ENCODE assay signal across 1 cellular context in the genomic region with DNA sequence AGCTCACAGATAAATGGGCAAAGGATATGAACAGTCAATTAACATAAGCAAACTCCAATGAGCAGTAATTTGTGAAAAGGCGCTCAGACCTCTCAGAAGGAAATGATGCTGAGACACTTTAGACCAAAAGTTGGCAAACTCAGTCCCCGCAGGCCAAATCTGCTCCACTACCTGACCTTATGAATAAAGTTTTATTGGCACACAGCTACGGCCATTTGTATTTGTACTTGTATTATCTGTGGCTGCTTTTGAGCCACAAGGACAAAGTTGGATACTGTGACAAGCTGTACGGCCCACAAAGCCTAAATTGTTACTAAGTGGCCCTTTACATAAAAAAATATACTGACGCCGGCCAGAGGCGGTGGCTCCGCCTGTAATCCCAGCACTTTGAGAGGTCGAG.
TF ChIP-seq lines count a peak whose summit lies in the region.

No MANE protein-coding gene starts in this region.

TF ChIP-seq in K562, 482 proteins besides CTCF, POLR2A, EP300 and RAD21 (continued from another document):
- peak; percentile 86 for TF ChIP-seq ZBTB40 (IDR thresholded peaks at IDR 0.05)
- TF ChIP-seq ZBTB40 (CRISPR knock-in tag; IDR thresholded peaks at IDR 0.05) = peak; percentile 83
- TF ChIP-seq ZNF584 (CRISPR knock-in tag; IDR thresholded peaks at IDR 0.05; ENCODE audit: low read depth) = no peak
- TF ChIP-seq E2F8 (IDR thresholded peaks at IDR 0.05; ENCODE audit: low read depth, partially characterized antibody) = no peak
- TF ChIP-seq, protein P1, sequence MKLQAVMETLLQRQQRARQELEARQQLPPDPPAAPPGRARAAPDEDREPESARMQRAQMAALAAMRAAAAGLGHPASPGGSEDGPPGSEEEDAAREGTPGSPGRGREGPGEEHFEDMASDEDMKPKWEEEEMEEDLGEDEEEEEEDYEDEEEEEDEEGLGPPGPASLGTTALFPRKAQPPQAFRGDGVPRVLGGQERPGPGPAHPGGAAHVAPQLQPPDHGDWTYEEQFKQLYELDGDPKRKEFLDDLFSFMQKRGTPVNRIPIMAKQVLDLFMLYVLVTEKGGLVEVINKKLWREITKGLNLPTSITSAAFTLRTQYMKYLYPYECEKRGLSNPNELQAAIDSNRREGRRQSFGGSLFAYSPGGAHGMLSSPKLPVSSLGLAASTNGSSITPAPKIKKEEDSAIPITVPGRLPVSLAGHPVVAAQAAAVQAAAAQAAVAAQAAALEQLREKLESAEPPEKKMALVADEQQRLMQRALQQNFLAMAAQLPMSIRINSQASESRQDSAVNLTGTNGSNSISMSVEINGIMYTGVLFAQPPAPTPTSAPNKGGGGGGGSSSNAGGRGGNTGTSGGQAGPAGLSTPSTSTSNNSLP (IDR thresholded peaks at IDR 0.05; ENCODE audit: borderline replicate concordance, low read depth, low read length) = no peak
- TF ChIP-seq TAF1 (IDR thresholded peaks at IDR 0.05; ENCODE audit: control insufficient read depth, extremely low read depth, insufficient read depth, low read length, severe bottlenecking) = no peak
- no peak for TF ChIP-seq ZNF347 (CRISPR knock-in tag; IDR thresholded peaks at IDR 0.05; ENCODE audit: low read depth)
- no peak for TF ChIP-seq TBL1XR1 (IDR thresholded peaks at IDR 0.05; ENCODE audit: low read length in 2 of 2)
- TF ChIP-seq, protein P2, sequence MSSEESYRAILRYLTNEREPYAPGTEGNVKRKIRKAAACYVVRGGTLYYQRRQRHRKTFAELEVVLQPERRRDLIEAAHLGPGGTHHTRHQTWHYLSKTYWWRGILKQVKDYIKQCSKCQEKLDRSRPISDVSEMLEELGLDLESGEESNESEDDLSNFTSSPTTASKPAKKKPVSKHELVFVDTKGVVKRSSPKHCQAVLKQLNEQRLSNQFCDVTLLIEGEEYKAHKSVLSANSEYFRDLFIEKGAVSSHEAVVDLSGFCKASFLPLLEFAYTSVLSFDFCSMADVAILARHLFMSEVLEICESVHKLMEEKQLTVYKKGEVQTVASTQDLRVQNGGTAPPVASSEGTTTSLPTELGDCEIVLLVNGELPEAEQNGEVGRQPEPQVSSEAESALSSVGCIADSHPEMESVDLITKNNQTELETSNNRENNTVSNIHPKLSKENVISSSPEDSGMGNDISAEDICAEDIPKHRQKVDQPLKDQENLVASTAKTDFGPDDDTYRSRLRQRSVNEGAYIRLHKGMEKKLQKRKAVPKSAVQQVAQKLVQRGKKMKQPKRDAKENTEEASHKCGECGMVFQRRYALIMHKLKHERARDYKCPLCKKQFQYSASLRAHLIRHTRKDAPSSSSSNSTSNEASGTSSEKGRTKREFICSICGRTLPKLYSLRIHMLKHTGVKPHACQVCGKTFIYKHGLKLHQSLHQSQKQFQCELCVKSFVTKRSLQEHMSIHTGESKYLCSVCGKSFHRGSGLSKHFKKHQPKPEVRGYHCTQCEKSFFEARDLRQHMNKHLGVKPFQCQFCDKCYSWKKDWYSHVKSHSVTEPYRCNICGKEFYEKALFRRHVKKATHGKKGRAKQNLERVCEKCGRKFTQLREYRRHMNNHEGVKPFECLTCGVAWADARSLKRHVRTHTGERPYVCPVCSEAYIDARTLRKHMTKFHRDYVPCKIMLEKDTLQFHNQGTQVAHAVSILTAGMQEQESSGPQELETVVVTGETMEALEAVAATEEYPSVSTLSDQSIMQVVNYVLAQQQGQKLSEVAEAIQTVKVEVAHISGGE (CRISPR knock-in tag; IDR thresholded peaks at IDR 0.05) = peak in 1 of 3 experiments; percentile 39; a peak in 1 of 6 replicates
- TF ChIP-seq TAF9B (IDR thresholded peaks at IDR 0.05; ENCODE audit: partially characterized antibody) = no peak
